28 cellular contexts compared by ENCODE assay signal in the genomic region with DNA sequence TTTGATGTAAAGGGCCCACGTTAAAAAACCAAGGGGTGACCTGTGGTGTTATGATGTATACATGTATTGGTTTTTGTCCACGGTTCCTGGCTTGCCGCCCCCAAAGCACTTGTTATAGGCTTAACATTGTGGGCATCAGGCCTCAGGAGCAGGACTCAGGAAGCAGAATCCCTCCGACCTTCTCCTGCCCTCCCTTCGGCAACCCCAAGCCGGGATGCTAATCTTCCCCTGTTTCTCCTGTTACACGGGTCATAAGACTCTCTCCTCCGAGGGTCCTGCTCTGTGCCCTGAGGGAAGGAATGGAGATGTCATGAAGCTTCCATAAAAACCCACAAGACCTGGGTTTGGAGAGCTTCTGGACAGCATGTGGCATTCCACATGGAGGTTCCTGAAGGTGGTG.
"Had no signal": no experiment of that assay in that cellular context is flagged by ENCODE, and none has a peak within 500 bp of the region (broad histone marks: within the 10 kb centered on the region; RNA-seq: fewer than 3 reads in every experiment).

No MANE protein-coding gene starts in this region.

- H2AFZ ChIP-seq: neural progenitor cell had no signal

- H3K36me3 Mint-ChIP-seq: naive thymus-derived CD4-positive, alpha-beta T cell; natural killer cell; neural progenitor cell; stimulated activated memory B cell treated with anti-CD40 and anti-IgM and Interleukin-4, amounts not matched to agents 10 μg/mL and 1 μg/mL and 100 μg/mL, for 72 hours; type B pancreatic cell had no signal

- H3K4me2 ChIP-seq: neural progenitor cell had no signal

- H3K4me1 ChIP-seq: pancreas, prostate gland, right lobe of liver, sigmoid colon, suprapubic skin, testis, tibial artery, transverse colon, upper lobe of right lung, uterus had no signal

- H3K27me3 ChIP-seq: neural progenitor cell, pancreas, right lobe of liver, sigmoid colon, suprapubic skin, testis, tibial artery, transverse colon, upper lobe of right lung, uterus had no signal

- H3K27ac Mint-ChIP-seq: naive thymus-derived CD4-positive, alpha-beta T cell; natural killer cell; nephron; neural progenitor cell; stimulated activated memory B cell treated with anti-CD40 and anti-IgM and Interleukin-4, amounts not matched to agents 10 μg/mL and 1 μg/mL and 100 μg/mL, for 72 hours; stimulated activated naive CD8-positive, alpha-beta T cell treated with anti-CD3 and anti-CD28 coated beads, Interleukin-15, amount 100 ng/mL, for 72 hours; type B pancreatic cell had no signal

- H3K9me3 ChIP-seq: pancreas, prostate gland, right lobe of liver, sigmoid colon, suprapubic skin, testis, tibial artery, transverse colon, upper lobe of right lung, uterus had no signal

- H3K27me3 Mint-ChIP-seq: stimulated activated naive CD8-positive, alpha-beta T cell treated with anti-CD3 and anti-CD28 coated beads, Interleukin-15, amount 100 ng/mL, for 72 hours had no signal

- H3K4me1 Mint-ChIP-seq: stimulated activated memory B cell treated with anti-CD40 and anti-IgM and Interleukin-4, amounts not matched to agents 10 μg/mL and 1 μg/mL and 100 μg/mL, for 72 hours had no signal

- H3K36me3 ChIP-seq: neural progenitor cell, pancreas, prostate gland, right lobe of liver, sigmoid colon, suprapubic skin, tibial artery, transverse colon, upper lobe of right lung, uterus had no signal

- H3K9ac ChIP-seq: neural progenitor cell had no signal

- H3K9me3 Mint-ChIP-seq: naive thymus-derived CD4-positive, alpha-beta T cell; natural killer cell; nephron; neural progenitor cell; stimulated activated memory B cell treated with anti-CD40 and anti-IgM and Interleukin-4, amounts not matched to agents 10 μg/mL and 1 μg/mL and 100 μg/mL, for 72 hours; stimulated activated naive CD8-positive, alpha-beta T cell treated with anti-CD3 and anti-CD28 coated beads, Interleukin-15, amount 100 ng/mL, for 72 hours; type B pancreatic cell had no signal

- H3K27ac ChIP-seq: neural progenitor cell, pancreas, prostate gland, right lobe of liver, sigmoid colon, suprapubic skin, testis, tibial artery, transverse colon, upper lobe of right lung, uterus had no signal

- DNase-seq: naive thymus-derived CD4-positive, alpha-beta T cell; natural killer cell; occipital lobe; pancreas; retina; right cardiac atrium; right lobe of liver; sigmoid colon; small intestine; stimulated activated CD4-positive, alpha-beta T cell treated with anti-CD3 and anti-CD28 coated beads, Interleukin-15, amount 100 ng/mL, for 24 hours; stimulated activated CD4-positive, alpha-beta T cell treated with anti-CD3 and anti-CD28 coated beads, Interleukin-4, amount 100 ng/mL, for 1 hour; stimulated activated CD4-positive, alpha-beta T cell treated with anti-CD3 and anti-CD28 coated beads, Interleukin-4, amount 100 ng/mL, for 4 hours; stimulated activated CD8-positive, alpha-beta memory T cell treated with anti-CD3 and anti-CD28 coated beads, Interleukin-4, amount 100 ng/mL, for 48 hours; stimulated activated naive CD4-positive, alpha-beta T cell; stimulated activated naive CD8-positive, alpha-beta T cell treated with anti-CD3 and anti-CD28 coated beads, Interleukin-15, amount 100 ng/mL, for 72 hours; stimulated activated naive CD8-positive, alpha-beta T cell treated with anti-CD3 and anti-CD28 coated beads, Interleukin-15, Interleukin-2, amounts not matched to agents 100 U/mL and 50 U/mL, for 24 hours; substantia nigra; testis; tibial artery; transverse colon; upper lobe of right lung; uterus had no signal

- ATAC-seq: naive thymus-derived CD4-positive, alpha-beta T cell; natural killer cell; pancreas; right cardiac atrium; right lobe of liver; stimulated activated memory B cell treated with anti-CD40 and anti-IgM and Interleukin-4, amounts not matched to agents 10 μg/mL and 1 μg/mL and 100 μg/mL, for 72 hours; stimulated activated naive CD8-positive, alpha-beta T cell treated with anti-CD3 and anti-CD28 coated beads, Interleukin-15, amount 100 ng/mL, for 72 hours; stimulated activated naive CD8-positive, alpha-beta T cell treated with anti-CD3 and anti-CD28 coated beads, Interleukin-15, Interleukin-2, amounts not matched to agents 100 U/mL and 50 U/mL, for 24 hours; upper lobe of right lung had no signal

- H3K4me3 Mint-ChIP-seq: naive thymus-derived CD4-positive, alpha-beta T cell; natural killer cell; nephron; neural progenitor cell; stimulated activated memory B cell treated with anti-CD40 and anti-IgM and Interleukin-4, amounts not matched to agents 10 μg/mL and 1 μg/mL and 100 μg/mL, for 72 hours; stimulated activated naive CD8-positive, alpha-beta T cell treated with anti-CD3 and anti-CD28 coated beads, Interleukin-15, amount 100 ng/mL, for 72 hours; type B pancreatic cell had no signal

- H3K4me3 ChIP-seq: neural progenitor cell, pancreas, prostate gland, right lobe of liver, sigmoid colon, suprapubic skin, testis, tibial artery, transverse colon, upper lobe of right lung, uterus had no signal
